1 cellular context compared by ENCODE assay signal in the genomic region with DNA sequence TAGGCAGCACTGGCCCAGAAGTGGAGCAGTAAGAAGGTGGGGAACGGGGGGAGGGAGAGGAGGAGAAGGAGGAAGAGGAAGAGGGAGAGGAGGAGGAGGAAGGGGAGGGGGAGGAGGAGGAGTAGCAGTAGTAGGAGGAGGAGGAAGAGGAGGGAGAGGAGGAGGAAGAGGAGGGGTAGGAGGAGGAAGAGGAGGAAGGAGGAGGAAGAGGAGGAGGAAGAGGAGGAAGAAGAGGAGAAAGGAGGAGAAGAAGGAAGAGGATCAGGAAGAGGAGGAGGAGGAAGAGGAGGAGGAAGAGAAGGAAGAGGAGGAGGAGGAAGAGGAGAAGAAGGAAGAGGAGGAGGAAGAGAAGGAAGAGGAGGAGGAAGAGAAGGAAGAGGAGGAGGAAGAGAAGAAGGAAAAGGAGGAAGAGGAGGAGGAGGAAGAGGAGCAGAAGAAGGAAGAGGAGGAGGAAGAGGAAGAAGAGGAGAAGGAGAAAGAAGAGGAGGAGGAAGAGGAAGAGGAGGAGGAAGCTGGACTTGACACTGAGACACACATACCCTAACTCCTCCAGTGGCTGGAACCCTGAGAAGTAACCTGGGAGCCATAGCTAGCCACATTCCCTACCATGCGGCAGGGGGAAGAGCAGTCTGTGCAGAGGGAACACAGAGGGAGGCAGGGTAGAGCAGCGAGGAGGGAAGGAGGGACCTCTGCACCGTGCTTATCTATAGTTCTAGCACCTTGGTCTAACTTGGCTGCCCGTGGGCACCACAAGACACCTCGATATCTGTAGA.
A peak's percentile ranks its signal among the peaks of the same experiment; 100 is the strongest.
TF ChIP-seq lines count a peak whose summit lies in the region.

No MANE protein-coding gene starts in this region.

TF ChIP-seq in HEK293, 187 proteins besides CTCF, POLR2A, EP300 and RAD21 (continued from another document):
- no peak for TF ChIP-seq INSM2 (tag by site-specific recombination; IDR thresholded peaks at IDR 0.05)
- TF ChIP-seq ZIC2 (tag by site-specific recombination; IDR thresholded peaks at IDR 0.05) = no peak; the same call in 1 of the 2 replicates
- TF ChIP-seq, protein P1, sequence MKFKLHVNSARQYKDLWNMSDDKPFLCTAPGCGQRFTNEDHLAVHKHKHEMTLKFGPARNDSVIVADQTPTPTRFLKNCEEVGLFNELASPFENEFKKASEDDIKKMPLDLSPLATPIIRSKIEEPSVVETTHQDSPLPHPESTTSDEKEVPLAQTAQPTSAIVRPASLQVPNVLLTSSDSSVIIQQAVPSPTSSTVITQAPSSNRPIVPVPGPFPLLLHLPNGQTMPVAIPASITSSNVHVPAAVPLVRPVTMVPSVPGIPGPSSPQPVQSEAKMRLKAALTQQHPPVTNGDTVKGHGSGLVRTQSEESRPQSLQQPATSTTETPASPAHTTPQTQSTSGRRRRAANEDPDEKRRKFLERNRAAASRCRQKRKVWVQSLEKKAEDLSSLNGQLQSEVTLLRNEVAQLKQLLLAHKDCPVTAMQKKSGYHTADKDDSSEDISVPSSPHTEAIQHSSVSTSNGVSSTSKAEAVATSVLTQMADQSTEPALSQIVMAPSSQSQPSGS (tag by site-specific recombination; IDR thresholded peaks at IDR 0.05; ENCODE audit: low read depth) = no peak
- TF ChIP-seq ZNF571 (tag by site-specific recombination; IDR thresholded peaks at IDR 0.05) = no peak
- no peak for TF ChIP-seq ZSCAN5A (tag by site-specific recombination; IDR thresholded peaks at IDR 0.05)
- TF ChIP-seq ZNF221 (tag by site-specific recombination; IDR thresholded peaks at IDR 0.05; ENCODE audit: borderline replicate concordance) = no peak
- TF ChIP-seq, protein P2, sequence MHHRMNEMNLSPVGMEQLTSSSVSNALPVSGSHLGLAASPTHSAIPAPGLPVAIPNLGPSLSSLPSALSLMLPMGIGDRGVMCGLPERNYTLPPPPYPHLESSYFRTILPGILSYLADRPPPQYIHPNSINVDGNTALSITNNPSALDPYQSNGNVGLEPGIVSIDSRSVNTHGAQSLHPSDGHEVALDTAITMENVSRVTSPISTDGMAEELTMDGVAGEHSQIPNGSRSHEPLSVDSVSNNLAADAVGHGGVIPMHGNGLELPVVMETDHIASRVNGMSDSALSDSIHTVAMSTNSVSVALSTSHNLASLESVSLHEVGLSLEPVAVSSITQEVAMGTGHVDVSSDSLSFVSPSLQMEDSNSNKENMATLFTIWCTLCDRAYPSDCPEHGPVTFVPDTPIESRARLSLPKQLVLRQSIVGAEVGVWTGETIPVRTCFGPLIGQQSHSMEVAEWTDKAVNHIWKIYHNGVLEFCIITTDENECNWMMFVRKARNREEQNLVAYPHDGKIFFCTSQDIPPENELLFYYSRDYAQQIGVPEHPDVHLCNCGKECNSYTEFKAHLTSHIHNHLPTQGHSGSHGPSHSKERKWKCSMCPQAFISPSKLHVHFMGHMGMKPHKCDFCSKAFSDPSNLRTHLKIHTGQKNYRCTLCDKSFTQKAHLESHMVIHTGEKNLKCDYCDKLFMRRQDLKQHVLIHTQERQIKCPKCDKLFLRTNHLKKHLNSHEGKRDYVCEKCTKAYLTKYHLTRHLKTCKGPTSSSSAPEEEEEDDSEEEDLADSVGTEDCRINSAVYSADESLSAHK (tag by site-specific recombination; IDR thresholded peaks at IDR 0.05) = no peak
- no peak for TF ChIP-seq ZSCAN18 (tag by site-specific recombination; IDR thresholded peaks at IDR 0.05)
- TF ChIP-seq ZSCAN30 (tag by site-specific recombination; IDR thresholded peaks at IDR 0.05) = no peak
- TF ChIP-seq ZFP37 (tag by site-specific recombination; IDR thresholded peaks at IDR 0.05) = no peak
- TF ChIP-seq ZNF600 (tag by site-specific recombination; IDR thresholded peaks at IDR 0.05) = peak; percentile 91
- TF ChIP-seq GLI4 (tag by site-specific recombination; IDR thresholded peaks at IDR 0.05) = no peak
- TF ChIP-seq ELK4 (IDR thresholded peaks at IDR 0.05; ENCODE audit: borderline replicate concordance, low read depth, low read length) = no peak
- TF ChIP-seq ZNF549 (tag by site-specific recombination; IDR thresholded peaks at IDR 0.05) = no peak
- no peak for TF ChIP-seq TRIM28 (IDR thresholded peaks at IDR 0.05; ENCODE audit: borderline replicate concordance, low read length)
- peak; percentile 61; the same call in 1 of the 2 replicates for TF ChIP-seq ZNF223 (tag by site-specific recombination; IDR thresholded peaks at IDR 0.05)
- no peak; the same call in 1 of the 2 replicates for TF ChIP-seq ZNF701 (tag by site-specific recombination; IDR thresholded peaks at IDR 0.05)
- no peak for TF ChIP-seq WT1 (tag by site-specific recombination; IDR thresholded peaks at IDR 0.05)
- TF ChIP-seq, protein P3, sequence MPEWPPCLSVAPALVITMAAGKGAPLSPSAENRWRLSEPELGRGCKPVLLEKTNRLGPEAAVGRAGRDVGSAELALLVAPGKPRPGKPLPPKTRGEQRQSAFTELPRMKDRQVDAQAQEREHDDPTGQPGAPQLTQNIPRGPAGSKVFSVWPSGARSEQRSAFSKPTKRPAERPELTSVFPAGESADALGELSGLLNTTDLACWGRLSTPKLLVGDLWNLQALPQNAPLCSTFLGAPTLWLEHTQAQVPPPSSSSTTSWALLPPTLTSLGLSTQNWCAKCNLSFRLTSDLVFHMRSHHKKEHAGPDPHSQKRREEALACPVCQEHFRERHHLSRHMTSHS (tag by site-specific recombination; IDR thresholded peaks at IDR 0.05) = 0 out of 2 replicates have a peak, but pooled peaks have one; percentile 47
- TF ChIP-seq, protein P4, sequence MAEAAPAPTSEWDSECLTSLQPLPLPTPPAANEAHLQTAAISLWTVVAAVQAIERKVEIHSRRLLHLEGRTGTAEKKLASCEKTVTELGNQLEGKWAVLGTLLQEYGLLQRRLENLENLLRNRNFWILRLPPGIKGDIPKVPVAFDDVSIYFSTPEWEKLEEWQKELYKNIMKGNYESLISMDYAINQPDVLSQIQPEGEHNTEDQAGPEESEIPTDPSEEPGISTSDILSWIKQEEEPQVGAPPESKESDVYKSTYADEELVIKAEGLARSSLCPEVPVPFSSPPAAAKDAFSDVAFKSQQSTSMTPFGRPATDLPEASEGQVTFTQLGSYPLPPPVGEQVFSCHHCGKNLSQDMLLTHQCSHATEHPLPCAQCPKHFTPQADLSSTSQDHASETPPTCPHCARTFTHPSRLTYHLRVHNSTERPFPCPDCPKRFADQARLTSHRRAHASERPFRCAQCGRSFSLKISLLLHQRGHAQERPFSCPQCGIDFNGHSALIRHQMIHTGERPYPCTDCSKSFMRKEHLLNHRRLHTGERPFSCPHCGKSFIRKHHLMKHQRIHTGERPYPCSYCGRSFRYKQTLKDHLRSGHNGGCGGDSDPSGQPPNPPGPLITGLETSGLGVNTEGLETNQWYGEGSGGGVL (tag by site-specific recombination; IDR thresholded peaks at IDR 0.05) = peak; percentile 79
- no peak for TF ChIP-seq ZNF776 (tag by site-specific recombination; IDR thresholded peaks at IDR 0.05; ENCODE audit: borderline replicate concordance)
- TF ChIP-seq KLF7 (tag by site-specific recombination; IDR thresholded peaks at IDR 0.05; ENCODE audit: borderline replicate concordance) = 0 out of 2 replicates have a peak, but pooled peaks have one; percentile 31
- no peak for TF ChIP-seq ZNF433 (tag by site-specific recombination; IDR thresholded peaks at IDR 0.05; ENCODE audit: low read depth)
- TF ChIP-seq EGR2 (tag by site-specific recombination; IDR thresholded peaks at IDR 0.05; ENCODE audit: low read depth) = peak; percentile 99
- peak; percentile 57; the same call in 1 of the 2 replicates for TF ChIP-seq ZNF148 (tag by site-specific recombination; IDR thresholded peaks at IDR 0.05; ENCODE audit: borderline replicate concordance)
- no peak for TF ChIP-seq ZNF530 (tag by site-specific recombination; IDR thresholded peaks at IDR 0.05; ENCODE audit: low read depth)
- TF ChIP-seq ZNF140 (tag by site-specific recombination; IDR thresholded peaks at IDR 0.05) = no peak
- TF ChIP-seq ZSCAN23 (tag by site-specific recombination; IDR thresholded peaks at IDR 0.05) = no peak
- no peak for TF ChIP-seq ZNF664 (tag by site-specific recombination; IDR thresholded peaks at IDR 0.05)
- no peak for TF ChIP-seq ZNF791 (tag by site-specific recombination; IDR thresholded peaks at IDR 0.05)
- TF ChIP-seq ZNF274 (IDR thresholded peaks at IDR 0.05; ENCODE audit: low read length) = no peak
- TF ChIP-seq ZNF274 (tag by site-specific recombination; IDR thresholded peaks at IDR 0.05; ENCODE audit: borderline replicate concordance) = no peak
- no peak for TF ChIP-seq HOXC10 (CRISPR knock-in tag; IDR thresholded peaks at IDR 0.05)
- no peak for TF ChIP-seq BCL11B (tag by site-specific recombination; IDR thresholded peaks at IDR 0.05; ENCODE audit: low read depth)
- no peak for TF ChIP-seq ZNF16 (tag by site-specific recombination; IDR thresholded peaks at IDR 0.05; ENCODE audit: low read depth)
- no peak for TF ChIP-seq ZNF155 (tag by site-specific recombination; IDR thresholded peaks at IDR 0.05)
- no peak for TF ChIP-seq RBAK (tag by site-specific recombination; IDR thresholded peaks at IDR 0.05)
- TF ChIP-seq ZNF529 (tag by site-specific recombination; IDR thresholded peaks at IDR 0.05; ENCODE audit: insufficient replicate concordance) = no peak
- TF ChIP-seq ZNF416 (tag by site-specific recombination; IDR thresholded peaks at IDR 0.05) = no peak
- TF ChIP-seq ZNF169 (tag by site-specific recombination; IDR thresholded peaks at IDR 0.05) = no peak
- TF ChIP-seq KLF8 (tag by site-specific recombination; IDR thresholded peaks at IDR 0.05) = no peak
- no peak for TF ChIP-seq ZNF837 (tag by site-specific recombination; IDR thresholded peaks at IDR 0.05)
